ENCODE assay signal across 17 cellular contexts in genomic region chr2:121343191-121343590, GRCh38.
"Had no signal": no experiment of that assay in that cellular context is flagged by ENCODE, and none has a peak within 500 bp of the region (broad histone marks: within the 10 kb centered on the region; RNA-seq: fewer than 3 reads in every experiment).

No MANE protein-coding gene starts in this region.

- H3K27ac Mint-ChIP-seq: activated naive CD4-positive, alpha-beta T cell treated with anti-CD3 and anti-CD28 coated beads for 36 hours; activated T-helper 17 cell treated with anti-CD3 and anti-CD28 coated beads, Interleukin-2, amount 50 U/mL, for 72 hours; brain had no signal

- H3K27me3 Mint-ChIP-seq: activated T-helper 17 cell treated with anti-CD3 and anti-CD28 coated beads, Interleukin-2, amount 50 U/mL, for 72 hours; central memory CD8-positive, alpha-beta T cell; stimulated activated naive CD8-positive, alpha-beta T cell treated with anti-CD3 and anti-CD28 coated beads, Interleukin-15, amount 100 ng/mL, for 72 hours had no signal

- H3K9me3 ChIP-seq: gastroesophageal sphincter, left ventricle myocardium inferior, pancreas, thoracic aorta had no signal

- H3K4me1 Mint-ChIP-seq: activated T-helper 17 cell treated with anti-CD3 and anti-CD28 coated beads, Interleukin-2, amount 50 U/mL, for 72 hours; brain; stimulated activated naive CD8-positive, alpha-beta T cell treated with anti-CD3 and anti-CD28 coated beads, Interleukin-15, amount 100 ng/mL, for 72 hours had no signal

- H3K4me1 ChIP-seq: gastroesophageal sphincter, left ventricle myocardium inferior, pancreas had no signal

- H3K4me3 Mint-ChIP-seq: activated naive CD4-positive, alpha-beta T cell treated with anti-CD3 and anti-CD28 coated beads for 36 hours; activated T-helper 17 cell treated with anti-CD3 and anti-CD28 coated beads, Interleukin-2, amount 50 U/mL, for 72 hours; brain; central memory CD8-positive, alpha-beta T cell; stimulated activated naive CD8-positive, alpha-beta T cell treated with anti-CD3 and anti-CD28 coated beads, Interleukin-15, amount 100 ng/mL, for 72 hours had no signal

- H3K27me3 ChIP-seq: gastroesophageal sphincter, pancreas had no signal

- DNase-seq: activated CD4-positive, alpha-beta T cell treated with anti-CD3 and anti-CD28 coated beads for 48 hours; activated naive CD4-positive, alpha-beta T cell treated with anti-CD3 and anti-CD28 coated beads for 36 hours; amniotic stem cell; cortex of kidney; effector memory CD4-positive, alpha-beta T cell; kidney; left ventricle myocardium inferior; pancreas; stimulated activated CD4-positive, alpha-beta T cell treated with anti-CD3 and anti-CD28 coated beads, Interleukin-4, amount 100 ng/mL, for 24 hours; stimulated activated naive CD8-positive, alpha-beta T cell treated with anti-CD3 and anti-CD28 coated beads, Interleukin-15, amount 100 ng/mL, for 72 hours; T1000; WERI-Rb-1 had no signal

- H3K9me3 Mint-ChIP-seq: activated naive CD4-positive, alpha-beta T cell treated with anti-CD3 and anti-CD28 coated beads for 36 hours; activated T-helper 17 cell treated with anti-CD3 and anti-CD28 coated beads, Interleukin-2, amount 50 U/mL, for 72 hours; central memory CD8-positive, alpha-beta T cell; stimulated activated naive CD8-positive, alpha-beta T cell treated with anti-CD3 and anti-CD28 coated beads, Interleukin-15, amount 100 ng/mL, for 72 hours had no signal

- H3K4me3 ChIP-seq: gastroesophageal sphincter, left ventricle myocardium inferior, pancreas, thoracic aorta had no signal

- H3K27ac ChIP-seq: gastroesophageal sphincter, left ventricle myocardium inferior, pancreas, thoracic aorta, WERI-Rb-1 had no signal

- ATAC-seq: activated T-helper 17 cell treated with anti-CD3 and anti-CD28 coated beads, Interleukin-2, amount 50 U/mL, for 72 hours; gastroesophageal sphincter; pancreas; stimulated activated naive CD8-positive, alpha-beta T cell treated with anti-CD3 and anti-CD28 coated beads, Interleukin-15, amount 100 ng/mL, for 72 hours had no signal
